1 cellular context compared by ENCODE assay signal in the genomic region with DNA sequence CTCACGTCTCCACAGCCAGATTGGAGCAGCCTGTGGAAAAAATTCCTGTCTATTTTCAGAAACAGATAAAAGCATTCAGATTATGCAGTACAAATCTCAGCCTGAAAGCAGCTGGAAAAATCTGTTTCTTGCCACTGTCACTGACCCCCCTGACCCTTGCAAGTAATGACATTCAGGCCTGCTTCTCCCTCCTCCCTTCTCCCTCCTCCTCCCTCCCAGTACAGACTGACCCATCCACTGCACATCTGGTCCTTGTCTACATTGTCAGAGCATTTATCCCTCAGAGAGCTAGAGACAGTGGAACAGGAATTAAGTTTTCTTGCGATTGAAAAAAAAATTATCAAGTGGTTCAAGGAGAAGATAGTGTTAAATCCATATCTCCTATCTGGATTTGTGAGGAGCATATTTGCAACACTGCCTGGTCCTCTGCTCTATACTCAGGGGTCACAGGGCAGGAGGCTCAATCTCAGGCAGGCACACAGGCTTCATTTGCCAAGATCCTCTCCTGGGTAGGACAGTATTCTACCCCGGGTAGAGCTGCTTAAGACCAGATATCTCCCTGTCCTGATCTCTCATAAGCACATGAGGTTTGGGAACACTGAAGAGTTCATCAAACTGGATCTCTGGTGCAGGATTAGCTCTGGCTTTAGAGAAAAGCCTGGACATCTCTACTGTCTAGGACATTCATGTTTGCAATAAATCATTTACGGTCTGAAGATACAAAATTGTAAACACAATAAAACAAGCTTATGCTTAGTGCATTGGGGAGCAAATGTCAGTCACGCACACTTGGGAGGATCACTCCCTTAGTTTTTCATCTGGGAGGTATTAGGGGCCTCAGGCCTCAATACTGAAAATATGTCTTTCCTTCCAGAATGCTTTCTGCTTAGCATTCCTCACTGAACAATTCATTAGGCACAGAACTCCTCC.
TF ChIP-seq lines count a peak whose summit lies in the region.

No MANE protein-coding gene starts in this region.

TF ChIP-seq in IMR-90, 13 proteins besides CTCF, POLR2A, EP300 and RAD21:
- no peak for TF ChIP-seq MAZ (IDR thresholded peaks at IDR 0.05; ENCODE audit: borderline replicate concordance, low read depth, low read length)
- TF ChIP-seq, protein P1, sequence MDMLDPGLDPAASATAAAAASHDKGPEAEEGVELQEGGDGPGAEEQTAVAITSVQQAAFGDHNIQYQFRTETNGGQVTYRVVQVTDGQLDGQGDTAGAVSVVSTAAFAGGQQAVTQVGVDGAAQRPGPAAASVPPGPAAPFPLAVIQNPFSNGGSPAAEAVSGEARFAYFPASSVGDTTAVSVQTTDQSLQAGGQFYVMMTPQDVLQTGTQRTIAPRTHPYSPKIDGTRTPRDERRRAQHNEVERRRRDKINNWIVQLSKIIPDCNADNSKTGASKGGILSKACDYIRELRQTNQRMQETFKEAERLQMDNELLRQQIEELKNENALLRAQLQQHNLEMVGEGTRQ (IDR thresholded peaks at IDR 0.05; ENCODE audit: low read depth, low read length) = no peak
- TF ChIP-seq CHD1 (IDR thresholded peaks at IDR 0.05; ENCODE audit: low read depth, low read length) = no peak
- no peak for TF ChIP-seq MXI1 (IDR thresholded peaks at IDR 0.05; ENCODE audit: borderline replicate concordance, low read depth, low read length)
- TF ChIP-seq, protein P2, sequence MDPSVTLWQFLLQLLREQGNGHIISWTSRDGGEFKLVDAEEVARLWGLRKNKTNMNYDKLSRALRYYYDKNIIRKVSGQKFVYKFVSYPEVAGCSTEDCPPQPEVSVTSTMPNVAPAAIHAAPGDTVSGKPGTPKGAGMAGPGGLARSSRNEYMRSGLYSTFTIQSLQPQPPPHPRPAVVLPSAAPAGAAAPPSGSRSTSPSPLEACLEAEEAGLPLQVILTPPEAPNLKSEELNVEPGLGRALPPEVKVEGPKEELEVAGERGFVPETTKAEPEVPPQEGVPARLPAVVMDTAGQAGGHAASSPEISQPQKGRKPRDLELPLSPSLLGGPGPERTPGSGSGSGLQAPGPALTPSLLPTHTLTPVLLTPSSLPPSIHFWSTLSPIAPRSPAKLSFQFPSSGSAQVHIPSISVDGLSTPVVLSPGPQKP (IDR thresholded peaks at IDR 0.05; ENCODE audit: borderline replicate concordance, low read depth, low read length) = no peak
- TF ChIP-seq BHLHE40 (IDR thresholded peaks at IDR 0.05; ENCODE audit: low read depth, low read length) = no peak
- TF ChIP-seq NFE2L2 (IDR thresholded peaks at IDR 0.05; ENCODE audit: low read depth, low read length) = no peak
- no peak for TF ChIP-seq MAFK (IDR thresholded peaks at IDR 0.05; ENCODE audit: low read depth, low read length)
- no peak for TF ChIP-seq RCOR1 (IDR thresholded peaks at IDR 0.05; ENCODE audit: insufficient replicate concordance, low read length)
- no peak for TF ChIP-seq CEBPB (IDR thresholded peaks at IDR 0.05; ENCODE audit: low read depth, low read length)
- TF ChIP-seq FOS (IDR thresholded peaks at IDR 0.05; ENCODE audit: low read depth, low read length) = no peak
- no peak for TF ChIP-seq RFX5 (IDR thresholded peaks at IDR 0.05; ENCODE audit: low read depth, low read length)
- no peak for TF ChIP-seq SMC3 (IDR thresholded peaks at IDR 0.05; ENCODE audit: low read depth, low read length)
TF ChIP-seq in IMR-90: peak in this region for 0.
